14 cellular contexts compared by ENCODE assay signal in the genomic region with DNA sequence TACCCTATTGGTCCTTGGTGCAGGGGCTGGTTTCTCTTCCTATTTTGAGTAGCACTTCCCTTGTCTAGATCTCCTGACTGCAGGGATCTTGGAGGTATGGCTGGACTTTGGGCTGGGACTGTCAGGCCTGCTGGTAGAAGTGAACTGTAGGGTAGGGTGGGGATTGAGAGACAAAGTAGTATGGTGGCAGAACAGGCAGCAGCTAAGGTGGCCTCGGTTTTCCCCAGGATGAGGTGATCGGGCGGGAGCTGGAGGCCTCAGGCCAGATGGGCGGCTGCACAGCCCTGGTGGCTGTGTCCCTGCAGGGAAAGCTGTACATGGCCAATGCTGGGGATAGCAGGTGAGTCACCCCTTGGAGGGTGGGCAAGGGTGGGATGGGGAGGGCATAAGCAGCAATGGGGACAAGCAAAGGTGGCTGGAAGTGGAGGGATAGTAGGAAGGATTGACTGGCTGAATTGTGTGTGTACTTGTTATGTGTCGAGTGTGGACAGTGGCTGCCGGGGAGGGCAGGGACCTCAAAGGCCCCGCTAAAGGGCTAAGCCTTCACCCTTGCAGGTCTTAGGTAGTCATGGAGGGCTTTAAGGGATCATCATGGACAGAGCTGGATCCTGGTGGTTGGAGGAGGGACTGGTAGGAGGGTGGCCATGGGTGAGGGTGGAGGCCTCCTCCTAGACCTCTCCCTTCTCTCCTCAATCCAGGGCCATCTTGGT. TPM values are rescaled to one million over a fixed set of nuclear protein-coding genes. Genes with fewer than 3 reads are reported as not detected.
A peak's percentile ranks its signal among the peaks of the same experiment; 100 is the strongest.
DNase-seq lines count a peak whose midpoint lies in the region; ATAC-seq, FAIRE-seq and TF ChIP-seq lines count a peak whose summit lies in the region.
"Had no signal": no experiment of that assay in that cellular context is flagged by ENCODE, and none has a peak within 500 bp of the region (broad histone marks: within the 10 kb centered on the region; RNA-seq: fewer than 3 reads in every experiment).

No MANE protein-coding gene starts in this region.

- H3K4me2 ChIP-seq in astrocyte (ENCODE audit: low read length), result peak overlapping the region; percentile 92
- no peak overlapping the region for H3K4me2 ChIP-seq in Karpas-422 (ENCODE audit: low read depth, low read length, poor library complexity, severe bottlenecking)
- H3K4me2 ChIP-seq: KMS-11 had no signal

- peaks cover 81% of the 10 kb centered on the region for H3K4me1 ChIP-seq in CD8-positive, alpha-beta memory T cell (ENCODE audit: insufficient read depth, low read length)
- H3K4me1 ChIP-seq in astrocyte (ENCODE audit: insufficient read depth, low read length) (peaks cover 20% of the 10 kb centered on the region), Karpas-422 (ENCODE audit: low read length) (peaks cover 39% of the 10 kb centered on the region)

- H3K4me3 Mint-ChIP-seq in CD8-positive, alpha-beta memory T cell, result peak overlapping the region; percentile 78 to 95 (median 91)
- peak overlapping the region; percentile 80 to 88 (median 84) for H3K4me3 Mint-ChIP-seq in IgD-negative memory B cell
- H3K4me3 Mint-ChIP-seq in astrocyte (ENCODE audit: unreplicated experiment), result peak overlapping the region; percentile 69
- peak overlapping the region; percentile 75 for H3K4me3 Mint-ChIP-seq in neural crest cell

- no peak for ATAC-seq in GM18861 (IDR thresholded peaks at IDR 0.05; ENCODE audit: unreplicated experiment)

- no peak overlapping the region for H2AFZ ChIP-seq in astrocyte (ENCODE audit: low read depth, low read length)
- no peak overlapping the region for H2AFZ ChIP-seq in Karpas-422 (ENCODE audit: low read length)
- H2AFZ ChIP-seq: GM23248 had no signal

- H3K27ac ChIP-seq in CD8-positive, alpha-beta memory T cell (ENCODE audit: low read depth, low read length), result peak overlapping the region; percentile 80
- no peak overlapping the region for H3K27ac ChIP-seq in astrocyte (ENCODE audit: low read depth, low read length)
- H3K27ac ChIP-seq in Karpas-422 (ENCODE audit: low read length), result no peak overlapping the region
- H3K27ac ChIP-seq: GM23248, KMS-11 had no signal

- TF ChIP-seq CTCF in astrocyte (IDR thresholded peaks at IDR 0.05; ENCODE audit: insufficient read depth, low read depth, low read length) (no peak), neural crest cell (conservative IDR thresholded peaks at IDR 0.05) (no peak)

- H3K9ac ChIP-seq in astrocyte (ENCODE audit: low read length), result no peak overlapping the region
- H3K9ac ChIP-seq in Karpas-422 (ENCODE audit: low read length), result no peak overlapping the region
- H3K9ac ChIP-seq: GM23248, KMS-11 had no signal

- H4K20me1 ChIP-seq in astrocyte (ENCODE audit: insufficient read depth, low read length), result peaks cover 47% of the 10 kb centered on the region
- no peaks in the 10 kb centered on the region for H4K20me1 ChIP-seq in Karpas-422 (ENCODE audit: insufficient read depth, low read depth, low read length)

- H3K9me3 ChIP-seq in CD8-positive, alpha-beta memory T cell (ENCODE audit: low read length), result no peaks in the 10 kb centered on the region
- H3K9me3 ChIP-seq in astrocyte (ENCODE audit: insufficient read depth, low read depth, low read length), result no peaks in the 10 kb centered on the region
- H3K9me3 ChIP-seq in Karpas-422 (ENCODE audit: low read length), result no peaks in the 10 kb centered on the region
- H3K9me3 ChIP-seq: heart left ventricle had no signal

- POLR2A ChIA-PET in CD8-positive, alpha-beta memory T cell (lab: Charles Lee), result interaction anchor here (0.6 to 2.5 kb wide), 9 partner anchors 9 to 165 kb away, joined by 3 to 12 read pairs (median 3); a partner anchor contains a TSS

- H3K27me3 ChIP-seq in CD8-positive, alpha-beta memory T cell (ENCODE audit: insufficient read depth, low read length, poor library complexity, severe bottlenecking), result no peaks in the 10 kb centered on the region
- H3K27me3 ChIP-seq in astrocyte (ENCODE audit: insufficient read depth, low read length) (no peaks in the 10 kb centered on the region), Karpas-422 (ENCODE audit: low read length) (no peaks in the 10 kb centered on the region)
- H3K27me3 ChIP-seq: heart left ventricle had no signal

- CTCF ChIA-PET in CD8-positive, alpha-beta memory T cell (lab: Charles Lee), result interaction anchor here (1.1 to 14.4 kb wide), 7 partner anchors 12 to 40 kb away, joined by 3 to 156 read pairs (median 5); a partner anchor contains a TSS

- no peaks in the 10 kb centered on the region for H3K36me3 ChIP-seq in CD8-positive, alpha-beta memory T cell (ENCODE audit: insufficient read depth, low read length)
- H3K36me3 ChIP-seq in astrocyte (ENCODE audit: insufficient read depth, low read length), result peaks cover 22% of the 10 kb centered on the region
- H3K36me3 ChIP-seq in Karpas-422 (ENCODE audit: insufficient read depth, low read length), result peaks cover 9% of the 10 kb centered on the region; the same call in 1 of the 2 replicates

- no peaks in the 10 kb centered on the region for H3K9me2 ChIP-seq in Karpas-422 (replicated peaks; ENCODE audit: insufficient read depth, low read length)

- H3K27me3 Mint-ChIP-seq in CD8-positive, alpha-beta memory T cell, result no peaks in the 10 kb centered on the region
- H3K27me3 Mint-ChIP-seq in IgD-negative memory B cell, result no peaks in the 10 kb centered on the region
- no peaks in the 10 kb centered on the region for H3K27me3 Mint-ChIP-seq in astrocyte (ENCODE audit: low read depth, unreplicated experiment)
- H3K27me3 Mint-ChIP-seq in neural crest cell (ENCODE audit: low read depth), result peaks cover 51% of the 10 kb centered on the region

- peaks cover 69 to 91% (median 80%) of the 10 kb centered on the region in 3 donors for H3K4me1 Mint-ChIP-seq in CD8-positive, alpha-beta memory T cell
- peaks cover 18 to 50% (median 43%) of the 10 kb centered on the region in 3 donors for H3K4me1 Mint-ChIP-seq in IgD-negative memory B cell
- H3K4me1 Mint-ChIP-seq in astrocyte (ENCODE audit: low read depth, unreplicated experiment), result peaks cover 5% of the 10 kb centered on the region
- H3K4me1 Mint-ChIP-seq in neural crest cell, result peaks cover 4% of the 10 kb centered on the region

- H3K4me3 ChIP-seq in CD8-positive, alpha-beta memory T cell (ENCODE audit: low read length), result peak overlapping the region; percentile 82
- H3K4me3 ChIP-seq in astrocyte (ENCODE audit: insufficient read depth, low read depth, low read length) (no peak overlapping the region), Karpas-422 (ENCODE audit: low read length) (no peak overlapping the region)

- H3K27ac Mint-ChIP-seq in CD8-positive, alpha-beta memory T cell, result peak overlapping the region; percentile 88 to 100 (median 95)
- H3K27ac Mint-ChIP-seq in IgD-negative memory B cell, result peak overlapping the region; percentile 36 to 97 (median 72)
- H3K27ac Mint-ChIP-seq in astrocyte (ENCODE audit: unreplicated experiment), result peak overlapping the region; percentile 62
- no peak overlapping the region for H3K27ac Mint-ChIP-seq in neural crest cell (ENCODE audit: unreplicated experiment)

- peaks cover 0 to 55% (median 12%) of the 10 kb centered on the region in 3 donors for H3K36me3 Mint-ChIP-seq in CD8-positive, alpha-beta memory T cell
- H3K36me3 Mint-ChIP-seq in IgD-negative memory B cell (peaks cover 3% of the 10 kb centered on the region), astrocyte (ENCODE audit: low read depth, unreplicated experiment) (peaks cover 20% of the 10 kb centered on the region), neural crest cell (ENCODE audit: low read depth) (peaks cover 8% of the 10 kb centered on the region)

- no peaks in the 10 kb centered on the region for H3K9me3 Mint-ChIP-seq in CD8-positive, alpha-beta memory T cell
- H3K9me3 Mint-ChIP-seq in IgD-negative memory B cell (no peaks in the 10 kb centered on the region), astrocyte (ENCODE audit: unreplicated experiment) (peaks cover 4% of the 10 kb centered on the region), neural crest cell (peaks cover 2% of the 10 kb centered on the region)

- peak in 1 of 5 donors; percentile 41 for DNase-seq in CD8-positive, alpha-beta memory T cell
- DNase-seq in astrocyte (ENCODE audit: low read depth) (no peak), neural crest cell (ENCODE audit: low read depth, low spot score) (no peak), Karpas-422 (no peak), NCI-H1694 (lab: John Stamatoyannopoulos, UW) (no peak)
- no peak for DNase-seq in stimulated activated CD4-positive, alpha-beta T cell treated with anti-CD3 and anti-CD28 coated beads, Interleukin-4, amount 100 ng/mL, for 24 hours
- DNase-seq: GM23248, NCI-H446 treated with DMSO at 0.1 percent for 48 hours had no signal

- peaks cover 5% of the 10 kb centered on the region for H3K79me2 ChIP-seq in astrocyte (ENCODE audit: insufficient read depth, low read length)
- no peaks in the 10 kb centered on the region for H3K79me2 ChIP-seq in Karpas-422 (ENCODE audit: low read length)

- FAIRE-seq in astrocyte (lab: Jason Lieb, UNC), result no peak

RNA-seq across cellular contexts. Expression of a gene that starts 2.1 kb away (rescaled TPM):
- 10 to 100 TPM; 56.6 to 60.8 TPM for total RNA-seq in CD8-positive, alpha-beta memory T cell
- polyA plus RNA-seq in CD8-positive, alpha-beta memory T cell, result 81.8 TPM
- 51.3 TPM for polyA plus RNA-seq in IgD-negative memory B cell
- 8.9 and 9.1 TPM in 2 replicates for total RNA-seq in astrocyte
- 4.3 and 4.4 TPM in 2 replicates for total RNA-seq in neural crest cell
- total RNA-seq in Karpas-422 (2014; rRNA removed; shearing (Covaris generic); ENCODE audit: low replicate concordance), result 25.5 and 35.4 TPM in 2 replicates

RNA-seq across cellular contexts. Expression of a gene that starts 8.7 kb away (rescaled TPM):
- total RNA-seq in CD8-positive, alpha-beta memory T cell, result 100 to 1,000 TPM in 1 of 2 experiments, 10 to 100 TPM in 1; 98.2 to 101 TPM
- polyA plus RNA-seq in CD8-positive, alpha-beta memory T cell, result 138 TPM
- polyA plus RNA-seq in IgD-negative memory B cell, result 108 TPM
- total RNA-seq in astrocyte, result 103 and 105 TPM in 2 replicates
- total RNA-seq in neural crest cell, result 30.7 and 31.7 TPM in 2 replicates
- 42.0 and 76.3 TPM in 2 replicates for total RNA-seq in Karpas-422 (2014; rRNA removed; shearing (Covaris generic); ENCODE audit: low replicate concordance)

RNA-seq across cellular contexts. Expression of a gene that starts 22.2 kb away (rescaled TPM):
- total RNA-seq in CD8-positive, alpha-beta memory T cell, result under 1 TPM; 0.16 to 0.22 TPM
- 0.16 TPM for polyA plus RNA-seq in CD8-positive, alpha-beta memory T cell
- polyA plus RNA-seq in IgD-negative memory B cell, result 10.4 TPM
- total RNA-seq in astrocyte, result 0.25 and 0.36 TPM in 2 replicates
- total RNA-seq in neural crest cell, result 0.16 TPM in 1 of 2 replicates, not detected in the other
- 7.4 and 26.5 TPM in 2 replicates for total RNA-seq in Karpas-422 (2014; rRNA removed; shearing (Covaris generic); ENCODE audit: low replicate concordance)
- total RNA-seq: Daoy, dermis microvascular lymphatic vessel endothelial cell, GM23248 had no signal
- polyA plus RNA-seq: GM23248 had no signal

RNA-seq across cellular contexts. Expression of a gene that starts 30.8 kb away (rescaled TPM):
- total RNA-seq in CD8-positive, alpha-beta memory T cell, result 100 to 1,000 TPM; 133 to 140 TPM
- 133 TPM for polyA plus RNA-seq in CD8-positive, alpha-beta memory T cell
- 55.0 TPM for polyA plus RNA-seq in IgD-negative memory B cell
- total RNA-seq in astrocyte (57.4 and 59.7 TPM in 2 replicates), neural crest cell (114 and 119 TPM in 2 replicates)
- total RNA-seq in Karpas-422 (2014; rRNA removed; shearing (Covaris generic); ENCODE audit: low replicate concordance), result 30.4 and 42.0 TPM in 2 replicates

RNA-seq across cellular contexts. Expression of a gene that starts 40.0 kb away (rescaled TPM):
- 10 to 100 TPM; 21.2 to 21.4 TPM for total RNA-seq in CD8-positive, alpha-beta memory T cell
- polyA plus RNA-seq in CD8-positive, alpha-beta memory T cell, result 9.7 TPM
- polyA plus RNA-seq in IgD-negative memory B cell, result 7.4 TPM
- total RNA-seq in astrocyte (4.8 and 5.2 TPM in 2 replicates), neural crest cell (6.1 and 9.7 TPM in 2 replicates)
- total RNA-seq in Karpas-422 (2014; rRNA removed; shearing (Covaris generic); ENCODE audit: low replicate concordance), result 1.6 and 8.3 TPM in 2 replicates
